In the genomic region with DNA sequence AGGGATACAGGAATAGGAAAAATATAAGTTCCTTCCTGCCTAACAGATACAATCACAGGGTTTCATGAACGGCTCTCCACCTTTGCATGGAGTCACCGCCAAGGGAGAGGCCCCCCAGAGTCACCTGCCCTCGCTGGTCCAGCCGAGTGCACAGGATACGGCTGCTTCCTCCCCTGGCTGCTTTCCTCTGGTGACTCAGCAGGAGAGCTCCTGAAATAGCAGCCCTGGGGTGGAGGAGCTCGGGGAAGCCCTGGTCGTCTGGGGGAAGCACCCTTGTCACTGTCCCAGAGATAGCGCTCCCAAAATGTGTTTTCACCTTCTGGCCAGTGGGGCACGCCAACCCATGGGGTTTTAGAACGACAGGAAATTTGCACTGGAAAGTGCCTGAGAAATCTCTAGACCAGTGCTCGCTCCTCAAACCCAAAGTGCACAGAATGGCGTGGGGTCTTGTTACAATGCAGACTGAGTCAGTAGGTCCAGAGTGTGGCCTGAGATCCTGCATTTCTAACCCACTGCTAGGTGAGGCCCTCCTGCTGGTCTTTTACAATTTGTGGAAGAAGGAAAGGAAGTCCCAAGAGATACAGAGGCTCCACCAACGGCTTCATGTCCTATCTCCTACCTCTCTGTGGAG, we compare ENCODE assay signal across 8 cellular contexts. TPM values are rescaled to one million over a fixed set of nuclear protein-coding genes. Genes with fewer than 3 reads are reported as not detected.
A peak's percentile ranks its signal among the peaks of the same experiment; 100 is the strongest.
DNase-seq lines count a peak whose midpoint lies in the region; ATAC-seq, FAIRE-seq and TF ChIP-seq lines count a peak whose summit lies in the region.

No MANE protein-coding gene starts in this region.

- H4K8ac ChIP-seq in trophoblast cell (ENCODE audit: low read depth, low read length): no peak overlapping the region

- peaks cover 13% of the 10 kb centered on the region for H3K79me1 ChIP-seq in trophoblast cell (ENCODE audit: low read length)

- H3K18ac ChIP-seq in trophoblast cell (ENCODE audit: low read length): peak overlapping the region; percentile 26

- TF ChIP-seq POLR2A in GM12891 (IDR thresholded peaks at IDR 0.05; ENCODE audit: low read depth, low read length): no peak

- H2AFZ ChIP-seq in trophoblast cell (ENCODE audit: insufficient read depth, low read length, poor library complexity): no peak overlapping the region

- H2BK120ac ChIP-seq in trophoblast cell (ENCODE audit: insufficient read depth, low read length, poor library complexity): peak overlapping the region; percentile 19

- TF ChIP-seq CTCF in choroid plexus epithelial cell (conservative IDR thresholded peaks at IDR 0.05; ENCODE audit: low read depth, low read length): no peak

- DNase-seq in GM12891 (ENCODE audit: insufficient read length, low spot score): peak; percentile 32
- DNase-seq in choroid plexus epithelial cell (ENCODE audit: low read depth): peak; percentile 52
- DNase-seq in trophoblast cell: peak in 1 of 2 donors; percentile 54
- no peak for DNase-seq in NCI-H187 (lab: John Stamatoyannopoulos, UW)
- no peak for DNase-seq in superior temporal gyrus (ENCODE audit: extremely low spot score)
- no peak for DNase-seq in COLO829 (ENCODE audit: low spot score)

- peaks cover 16% of the 10 kb centered on the region in 2 experiments for H3K4me1 ChIP-seq in trophoblast cell (ENCODE audit: control insufficient read depth in 1 of 2, insufficient read depth in 2 of 2, low read length in 2 of 2)

- H3K9me3 ChIP-seq in trophoblast cell (ENCODE audit: insufficient read depth, low read depth, low read length): no peaks in the 10 kb centered on the region

- peak overlapping the region; percentile 41 for H3K14ac ChIP-seq in trophoblast cell (ENCODE audit: low read length)

- H3K4me3 ChIP-seq in choroid plexus epithelial cell (ENCODE audit: low read depth, low read length) (no peak overlapping the region), trophoblast cell (ENCODE audit: low read depth, low read length) (no peak overlapping the region)

- ATAC-seq in HG03439 (IDR thresholded peaks at IDR 0.05; ENCODE audit: unreplicated experiment): peak; percentile 57
- no peak for ATAC-seq in HG03175 (IDR thresholded peaks at IDR 0.05; ENCODE audit: unreplicated experiment)

- H3K4me2 ChIP-seq in trophoblast cell (ENCODE audit: low read length): no peak overlapping the region

- no peak overlapping the region for H3K27ac ChIP-seq in trophoblast cell (ENCODE audit: low read depth, low read length)

- H3K23ac ChIP-seq in trophoblast cell (ENCODE audit: low read length): no peak overlapping the region

- H3K27me3 ChIP-seq in trophoblast cell (ENCODE audit: insufficient read depth, low read length): no peaks in the 10 kb centered on the region

- H2BK5ac ChIP-seq in trophoblast cell (ENCODE audit: low read depth, low read length, poor library complexity): no peak overlapping the region

- H2BK12ac ChIP-seq in trophoblast cell (ENCODE audit: low read length): peak overlapping the region; percentile 47

- no peak overlapping the region for H2AK5ac ChIP-seq in trophoblast cell (ENCODE audit: low read length)

- H4K12ac ChIP-seq in trophoblast cell (ENCODE audit: low read depth, low read length): no peak overlapping the region

- H4K91ac ChIP-seq in trophoblast cell (ENCODE audit: low read depth, low read length): peak overlapping the region; percentile 7

- H3K4ac ChIP-seq in trophoblast cell (ENCODE audit: low read depth, low read length): no peak overlapping the region

- no peaks in the 10 kb centered on the region for H3K36me3 ChIP-seq in trophoblast cell (ENCODE audit: control insufficient read depth in 1 of 2, insufficient read depth in 2 of 2, low read length in 2 of 2)

- no CpG with 5 or more reads among the region's 13 CpGs for WGBS in trophoblast cell (ENCODE audit: extremely low coverage, insufficient coverage, insufficient read length)

- no peak for FAIRE-seq in GM12891 (lab: Jason Lieb, UNC)

- H3K79me2 ChIP-seq in trophoblast cell (ENCODE audit: control insufficient read depth, insufficient read depth, low read length, poor library complexity): peaks cover 2% of the 10 kb centered on the region

- H3K9ac ChIP-seq in trophoblast cell (ENCODE audit: low read length): no peak overlapping the region

TF ChIP-seq in GM12891, 5 proteins besides CTCF, POLR2A, EP300 and RAD21:
- no peak for TF ChIP-seq POU2F2 (IDR thresholded peaks at IDR 0.05; ENCODE audit: low read depth, low read length)
- no peak for TF ChIP-seq PAX5 (IDR thresholded peaks at IDR 0.05; ENCODE audit: insufficient read depth, low read length, severe bottlenecking)

RNA-seq across cellular contexts. Expression of a gene that starts 35.9 kb away (rescaled TPM):
- polyA plus RNA-seq in GM12891 (2012; ENCODE audit: low read depth, missing spikeins): 5.0 TPM
- 1.3 TPM in 2 replicates for polyA plus RNA-seq in trophoblast cell (2013)

Comparison
In these comparisons a context has a peak if more than half of its experiments do, and no peak if none do; other contexts are left out.
1. DNase-seq: peak in GM12891 (single experiment) and choroid plexus epithelial cell (single experiment); none in NCI-H187 (0 of 2), superior temporal gyrus (single experiment) and COLO829 (single experiment).